In genomic region chr5:41334758-41335157, GRCh38 we compare ENCODE assay signal across 13 cellular contexts.
DNase-seq lines count a peak whose midpoint lies in the region; ATAC-seq, FAIRE-seq and TF ChIP-seq lines count a peak whose summit lies in the region.
"Had no signal": no experiment of that assay in that cellular context is flagged by ENCODE, and none has a peak within 500 bp of the region (broad histone marks: within the 10 kb centered on the region; RNA-seq: fewer than 3 reads in every experiment).

No MANE protein-coding gene starts in this region.

- H3K4me3 Mint-ChIP-seq in activated CD4-positive, alpha-beta memory T cell treated with anti-CD3 and anti-CD28 coated beads, Interleukin-2, amount 10 ng/mL, durations not matched to agents 7 days and 5 days: no peak overlapping the region
- H3K4me3 Mint-ChIP-seq: activated B cell treated with CpG ODN at 0.5 μM for 24 hours had no signal

- no peak overlapping the region for H3K27ac ChIP-seq in caudate nucleus (ENCODE audit: low read depth, low read length)
- H3K27ac ChIP-seq: body of pancreas, thoracic aorta had no signal

- DNase-seq in caudate nucleus (lab: John Stamatoyannopoulos, UW) (peak in 48 of 61 donors; percentile 1 to 62 (median 16)), nucleus accumbens (lab: John Stamatoyannopoulos, UW) (peak in 39 of 56 donors; percentile 2 to 67 (median 30)), Kasumi-1 (lab: John Stamatoyannopoulos, UW) (no peak), GM12891 (ENCODE audit: insufficient read length, low spot score) (no peak), HUDEP-2 (lab: John Stamatoyannopoulos, UW; ENCODE audit: unreplicated experiment in 76 of 76) (no peak)
- no peak for DNase-seq in activated CD4-positive, alpha-beta memory T cell treated with anti-CD3 and anti-CD28 coated beads, Interleukin-2, amount 10 ng/mL, durations not matched to agents 7 days and 5 days
- DNase-seq: activated B cell treated with CpG ODN at 0.5 μM for 24 hours, body of pancreas, DMS79 treated with DMSO at 0.1 percent for 48 hours, NCI-H2107 had no signal

- no peaks in the 10 kb centered on the region for H3K27me3 Mint-ChIP-seq in activated CD4-positive, alpha-beta memory T cell treated with anti-CD3 and anti-CD28 coated beads, Interleukin-2, amount 10 ng/mL, durations not matched to agents 7 days and 5 days
- H3K27me3 Mint-ChIP-seq: activated B cell treated with CpG ODN at 0.5 μM for 24 hours had no signal

- H3K9me3 Mint-ChIP-seq in activated CD4-positive, alpha-beta memory T cell treated with anti-CD3 and anti-CD28 coated beads, Interleukin-2, amount 10 ng/mL, durations not matched to agents 7 days and 5 days: no peaks in the 10 kb centered on the region

- H3K4me1 Mint-ChIP-seq in activated CD4-positive, alpha-beta memory T cell treated with anti-CD3 and anti-CD28 coated beads, Interleukin-2, amount 10 ng/mL, durations not matched to agents 7 days and 5 days: no peaks in the 10 kb centered on the region
- H3K4me1 Mint-ChIP-seq: activated B cell treated with CpG ODN at 0.5 μM for 24 hours had no signal

- POLR2A ChIA-PET in activated CD4-positive, alpha-beta memory T cell treated with anti-CD3 and anti-CD28 coated beads, Interleukin-2, amount 10 ng/mL, durations not matched to agents 7 days and 5 days (lab: Charles Lee): no interaction called here

- ATAC-seq in GM18867 (IDR thresholded peaks at IDR 0.05; ENCODE audit: unreplicated experiment) (peak; percentile 83), HG02870 (IDR thresholded peaks at IDR 0.05; ENCODE audit: unreplicated experiment) (peak; percentile 80)
- ATAC-seq: body of pancreas had no signal

- TF ChIP-seq POLR2A in GM12891 (IDR thresholded peaks at IDR 0.05; ENCODE audit: low read depth, low read length): no peak

- no peak for FAIRE-seq in GM12891 (lab: Jason Lieb, UNC)

- CTCF ChIA-PET in activated CD4-positive, alpha-beta memory T cell treated with anti-CD3 and anti-CD28 coated beads, Interleukin-2, amount 10 ng/mL, durations not matched to agents 7 days and 5 days (lab: Charles Lee): no interaction called here

- no peaks in the 10 kb centered on the region for H3K36me3 Mint-ChIP-seq in activated CD4-positive, alpha-beta memory T cell treated with anti-CD3 and anti-CD28 coated beads, Interleukin-2, amount 10 ng/mL, durations not matched to agents 7 days and 5 days (ENCODE audit: low read depth)

- H3K27ac Mint-ChIP-seq in activated CD4-positive, alpha-beta memory T cell treated with anti-CD3 and anti-CD28 coated beads, Interleukin-2, amount 10 ng/mL, durations not matched to agents 7 days and 5 days: no peak overlapping the region
- H3K27ac Mint-ChIP-seq: activated B cell treated with CpG ODN at 0.5 μM for 24 hours had no signal

TF ChIP-seq in GM12891, 5 proteins besides CTCF, POLR2A, EP300 and RAD21:
- TF ChIP-seq POLR2AphosphoS5 (IDR thresholded peaks at IDR 0.05; ENCODE audit: low read depth, low read length): no peak
- no peak for TF ChIP-seq PAX5 (IDR thresholded peaks at IDR 0.05; ENCODE audit: insufficient read depth, low read length, severe bottlenecking)
- TF ChIP-seq POU2F2 (IDR thresholded peaks at IDR 0.05; ENCODE audit: low read depth, low read length): no peak
- TF ChIP-seq TAF1 (IDR thresholded peaks at IDR 0.05; ENCODE audit: low read depth, low read length): no peak
- no peak for TF ChIP-seq SPI1 (IDR thresholded peaks at IDR 0.05; ENCODE audit: low read depth, low read length)

Comparison
In these comparisons a context has a peak if more than half of its experiments do, and no peak if none do; other contexts are left out.
1. DNase-seq: peak in caudate nucleus (48 of 61) and nucleus accumbens (39 of 56); none in activated CD4-positive, alpha-beta memory T cell treated with anti-CD3 and anti-CD28 coated beads, Interleukin-2, amount 10 ng/mL, durations not matched to agents 7 days and 5 days (single experiment), Kasumi-1 (0 of 2), GM12891 (single experiment) and HUDEP-2 (0 of 76).